In genomic region chr2:199612509-199613130, GRCh38 we compare ENCODE assay signal across 7 cellular contexts.
"Had no signal": no experiment of that assay in that cellular context is flagged by ENCODE, and none has a peak within 500 bp of the region (broad histone marks: within the 10 kb centered on the region; RNA-seq: fewer than 3 reads in every experiment).

No MANE protein-coding gene starts in this region.

- ATAC-seq: GM23338 had no signal

- H3K4me3 ChIP-seq: GM23338 had no signal

- FAIRE-seq: H1, H54, HTR-8/SVneo had no signal

- H2AFZ ChIP-seq: GM23338 had no signal

- DNase-seq: H9, HCEC 1CT, KBM-7 had no signal

- H3K4me2 ChIP-seq: GM23338 had no signal
